9 cellular contexts compared by ENCODE assay signal in the genomic region with DNA sequence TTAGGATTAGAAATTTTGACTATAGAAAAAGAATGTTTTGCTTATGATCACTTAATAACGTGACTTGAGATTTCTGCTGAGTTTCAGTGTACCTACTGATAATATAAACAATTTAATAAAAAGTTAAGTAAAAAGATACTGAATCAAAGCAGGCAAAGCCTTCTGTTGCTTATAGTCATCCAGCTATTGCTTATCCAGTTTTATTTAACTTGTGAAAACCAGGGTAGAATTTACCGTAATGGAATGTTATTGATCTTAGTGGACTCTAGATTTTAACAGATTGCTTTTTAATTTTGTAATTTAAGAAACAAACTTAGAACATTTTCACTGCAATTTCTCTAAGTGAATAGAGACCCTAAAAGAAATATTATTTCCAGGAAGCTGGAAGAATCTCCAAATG.
"Had no signal": no experiment of that assay in that cellular context is flagged by ENCODE, and none has a peak within 500 bp of the region (broad histone marks: within the 10 kb centered on the region; RNA-seq: fewer than 3 reads in every experiment).

No MANE protein-coding gene starts in this region.

- ATAC-seq: HCT116, K562 had no signal

- H3K27ac Mint-ChIP-seq: HFFc6 had no signal

- H3K9me3 Mint-ChIP-seq: HFFc6 had no signal

- H3K9me3 ChIP-seq: HAP-1 had no signal

- H3K4me1 ChIP-seq: HAP-1 had no signal

- H3K9ac ChIP-seq: GM23248 had no signal

- DNase-seq: GM23248, GOT3, H7, HFFc6, IMR-90 had no signal

- H3K27ac ChIP-seq: GM23248, HL-60 had no signal

- H3K4me3 Mint-ChIP-seq: HFFc6 had no signal

- H3K4me3 ChIP-seq: GM23248, HAP-1, K562 had no signal

- H3K36me3 ChIP-seq: HAP-1 had no signal
